Comparison of ENCODE assay signal across 9 cellular contexts in genomic region chr16:52547001-52547833, GRCh38. TPM values are rescaled to one million over a fixed set of nuclear protein-coding genes. Genes with fewer than 3 reads are reported as not detected.
DNase-seq lines count a peak whose midpoint lies in the region; FAIRE-seq and TF ChIP-seq lines count a peak whose summit lies in the region.
"Had no signal": no experiment of that assay in that cellular context is flagged by ENCODE, and none has a peak within 500 bp of the region (broad histone marks: within the 10 kb centered on the region; RNA-seq: fewer than 3 reads in every experiment).

Gene TOX3 (minus strand): TSS chr16:52547143. CDS start chr16:52546723, 420 bp downstream.

- peaks cover 6 to 38% of the 10 kb centered on the region in 2 experiments; a peak in 3 of 4 replicates for H3K79me2 ChIP-seq in H1 (ENCODE audit: control insufficient read depth in 1 of 2, insufficient read depth in 2 of 2, low read length in 2 of 2)

- H3K27ac Mint-ChIP-seq in neural crest cell (ENCODE audit: unreplicated experiment) = peak within 1 kb of the TSS; percentile 32
- no peak within 1 kb of the TSS for H3K27ac Mint-ChIP-seq in activated naive CD4-positive, alpha-beta T cell treated with anti-CD3 and anti-CD28 coated beads, Interleukin-2, amount 10 ng/mL, durations not matched to agents 7 days and 5 days

- H3K4me3 ChIP-seq in H1 (ENCODE audit: extremely low read depth in 1 of 4, insufficient read depth in 2 of 4, low read depth in 3 of 4, low read length in 4 of 4) = peak within 1 kb of the TSS; percentile 80 to 97 (median 82)

- no peak for TF ChIP-seq RAD21 in H1 (IDR thresholded peaks at IDR 0.05 in 1 of 2, conservative IDR thresholded peaks at IDR 0.05 in 1 of 2; ENCODE audit: low read depth in 2 of 2, low read length in 2 of 2)

- 4% methylated on average over 19 of the region's 83 CpGs; no CpG with 5 or more reads in 1 of the 2 experiments for WGBS in H1 (ENCODE audit: extremely low coverage in 1 of 2, insufficient coverage in 1 of 2, insufficient read length in 1 of 2, insufficient replicate concordance in 2 of 2, low coverage in 1 of 2, low lambda C conversion rate in 2 of 2, missing lambda C conversion rate in 1 of 2), 2 experiments

- FAIRE-seq in H1 (lab: Jason Lieb, UNC) = no peak

- peaks cover 0 to 14% (median 12%) of the 10 kb centered on the region in 4 experiments; a peak in 5 of 7 replicates for H3K27me3 ChIP-seq in H1 (replicated peaks in 1 of 4; ENCODE audit: control insufficient read depth in 3 of 4, extremely low read depth in 1 of 4, insufficient read depth in 3 of 4, low read length in 3 of 4)

- H3K23me2 ChIP-seq in H1 (ENCODE audit: low read depth, low read length) = peaks cover 16% of the 10 kb centered on the region; the same call in 1 of the 2 replicates

- TF ChIP-seq EP300 in H1 (IDR thresholded peaks at IDR 0.05; ENCODE audit: borderline replicate concordance in 1 of 2, low read depth in 2 of 2, low read length in 2 of 2) = no peak

- no peak within 1 kb of the TSS for H3K4ac ChIP-seq in H1 (replicated peaks; ENCODE audit: insufficient read length, low read depth, low read length)

- H3K36me3 ChIP-seq in H1 (ENCODE audit: control insufficient read depth in 2 of 4, insufficient read depth in 4 of 4, low read length in 3 of 4) = no peaks in the 10 kb centered on the region; a peak in 1 of 8 replicates

- no peak within 1 kb of the TSS for H3K56ac ChIP-seq in H1 (replicated peaks; ENCODE audit: insufficient read length, low read depth, low read length)

- H3K23ac ChIP-seq in H1 (ENCODE audit: insufficient read length) = no peak within 1 kb of the TSS

- H3K18ac ChIP-seq in H1 (ENCODE audit: extremely low read depth, low read length) = peak within 1 kb of the TSS; percentile 57; the same call in 1 of the 2 replicates

- H3K9ac ChIP-seq in H1 (replicated peaks in 1 of 4; ENCODE audit: extremely low read depth in 1 of 4, low read depth in 3 of 4, low read length in 3 of 4) = peak within 1 kb of the TSS; percentile 31 to 82 (median 60); a peak in 5 of 7 replicates

- TF ChIP-seq POLR2A in H1 (IDR thresholded peaks at IDR 0.05; ENCODE audit: control extremely low read depth in 1 of 2, low read depth in 2 of 2, low read length in 2 of 2) = no peak; a peak in 2 of 3 replicates

- H3K79me1 ChIP-seq in H1 (ENCODE audit: low read depth, low read length) = peaks cover 3% of the 10 kb centered on the region; the same call in 1 of the 2 replicates

- peak within 1 kb of the TSS; percentile 96 for H3K4me3 Mint-ChIP-seq in neural crest cell
- H3K4me3 Mint-ChIP-seq in activated naive CD4-positive, alpha-beta T cell treated with anti-CD3 and anti-CD28 coated beads, Interleukin-2, amount 10 ng/mL, durations not matched to agents 7 days and 5 days = no peak within 1 kb of the TSS

- no peak within 1 kb of the TSS for H2AK5ac ChIP-seq in H1 (ENCODE audit: low read depth, low read length)

- no peak within 1 kb of the TSS for H2BK120ac ChIP-seq in H1 (replicated peaks; ENCODE audit: low read depth, low read length)

- H3K4me1 Mint-ChIP-seq in neural crest cell = peaks cover 69% of the 10 kb centered on the region
- H3K4me1 Mint-ChIP-seq in activated naive CD4-positive, alpha-beta T cell treated with anti-CD3 and anti-CD28 coated beads, Interleukin-2, amount 10 ng/mL, durations not matched to agents 7 days and 5 days = peaks cover 4% of the 10 kb centered on the region

- peak within 1 kb of the TSS; percentile 52 for H4K91ac ChIP-seq in H1 (replicated peaks; ENCODE audit: insufficient read length, low read length)

- no peaks in the 10 kb centered on the region for H3K9me3 ChIP-seq in H1 (ENCODE audit: insufficient read depth in 2 of 2, low read depth in 1 of 2, low read length in 1 of 2)

- peak within 1 kb of the TSS; percentile 54 for H4K8ac ChIP-seq in H1 (ENCODE audit: extremely low read depth, insufficient read depth, low read length)

- peak within 1 kb of the TSS; percentile 35 for H4K5ac ChIP-seq in H1 (ENCODE audit: insufficient read length, low read depth, low read length)

- H3K4me2 ChIP-seq in H1 (ENCODE audit: insufficient read depth in 1 of 2, low read depth in 2 of 2, low read length in 2 of 2) = peak within 1 kb of the TSS; percentile 93

- H2BK5ac ChIP-seq in H1 (ENCODE audit: low read depth, low read length) = no peak within 1 kb of the TSS; the same call in 1 of the 2 replicates

- H2BK12ac ChIP-seq in H1 (ENCODE audit: low read depth, low read length) = no peak within 1 kb of the TSS

- no peak within 1 kb of the TSS for H2BK15ac ChIP-seq in H1 (ENCODE audit: low read length)

- peaks cover 0 to 14% (median 7%) of the 10 kb centered on the region in 4 experiments; a peak in 5 of 7 replicates for H3K4me1 ChIP-seq in H1 (replicated peaks in 1 of 4; ENCODE audit: control insufficient read depth in 3 of 4, insufficient read depth in 4 of 4, low read length in 3 of 4)

- intact Hi-C loops in posterior vena cava (cut with DNase I) = no loop called here

- POLR2A ChIA-PET in H1 (lab: Charles Lee; ENCODE audit: partially characterized antibody) = interaction anchor here (0.9 to 1.1 kb wide), 3 partner anchors 13 to 77 kb away, joined by 3 read pairs; no protein-coding TSS in a partner anchor

- CTCF ChIA-PET in H1 (lab: Charles Lee; ENCODE audit: partially characterized antibody) = interaction anchor here (0.6 to 2.2 kb wide), 11 partner anchors 9 to 478 kb away, joined by 4 to 10 read pairs (median 6); no protein-coding TSS in a partner anchor
- CTCF ChIA-PET in activated naive CD4-positive, alpha-beta T cell treated with anti-CD3 and anti-CD28 coated beads, Interleukin-2, amount 10 ng/mL, durations not matched to agents 7 days and 5 days (lab: Charles Lee) = no interaction called here

- no peak within 1 kb of the TSS for H2BK20ac ChIP-seq in H1 (ENCODE audit: low read length)

- H3K27me3 Mint-ChIP-seq in neural crest cell (ENCODE audit: low read depth) = peaks cover 20% of the 10 kb centered on the region
- H3K27me3 Mint-ChIP-seq in activated naive CD4-positive, alpha-beta T cell treated with anti-CD3 and anti-CD28 coated beads, Interleukin-2, amount 10 ng/mL, durations not matched to agents 7 days and 5 days = peaks cover 38% of the 10 kb centered on the region

- no peak for TF ChIP-seq CTCF in H1 (IDR thresholded peaks at IDR 0.05; ENCODE audit: control extremely low read depth in 1 of 3, insufficient read depth in 1 of 3, low read depth in 1 of 3, low read length in 3 of 3)
- no peak for TF ChIP-seq CTCF in neural crest cell (conservative IDR thresholded peaks at IDR 0.05)

- H3K36me3 Mint-ChIP-seq in neural crest cell (ENCODE audit: low read depth) = no peaks in the 10 kb centered on the region
- peaks cover 4% of the 10 kb centered on the region for H3K36me3 Mint-ChIP-seq in activated naive CD4-positive, alpha-beta T cell treated with anti-CD3 and anti-CD28 coated beads, Interleukin-2, amount 10 ng/mL, durations not matched to agents 7 days and 5 days

- peak within 1 kb of the TSS; percentile 15; the same call in 1 of the 2 replicates for H3K27ac ChIP-seq in H1 (ENCODE audit: low read depth, low read length)

- H3K14ac ChIP-seq in H1 (ENCODE audit: insufficient read length) = peak within 1 kb of the TSS; percentile 89

- H4K20me1 ChIP-seq in H1 (replicated peaks in 1 of 2; ENCODE audit: control insufficient read depth in 1 of 2, insufficient read depth in 2 of 2, low read length in 2 of 2) = peaks cover 3 to 7% of the 10 kb centered on the region in 2 experiments

- peak within 1 kb of the TSS; percentile 17; the same call in 1 of the 2 replicates for H2AFZ ChIP-seq in H1 (ENCODE audit: low read length)

- no peaks in the 10 kb centered on the region for H3K9me3 Mint-ChIP-seq in neural crest cell
- no peaks in the 10 kb centered on the region for H3K9me3 Mint-ChIP-seq in activated naive CD4-positive, alpha-beta T cell treated with anti-CD3 and anti-CD28 coated beads, Interleukin-2, amount 10 ng/mL, durations not matched to agents 7 days and 5 days

- DNase-seq in COLO668 (lab: John Stamatoyannopoulos, UW; ENCODE audit: unreplicated experiment) = peak; percentile 86
- DNase-seq in NCI-H1105 treated with DMSO at 0.1 percent for 48 hours (lab: John Stamatoyannopoulos, UW) = peak; percentile 69
- peak in 1 of 2 experiments; percentile 67 for DNase-seq in H1 (ENCODE audit: low read depth in 1 of 2, low spot score in 2 of 2)
- DNase-seq in neural crest cell (ENCODE audit: low read depth, low spot score) = peak; percentile 55
- no peak for DNase-seq in posterior vena cava (ENCODE audit: low spot score)
- DNase-seq in activated naive CD4-positive, alpha-beta T cell treated with anti-CD3 and anti-CD28 coated beads, Interleukin-2, amount 10 ng/mL, durations not matched to agents 7 days and 5 days = no peak
- DNase-seq in HK-2 (ENCODE audit: unreplicated experiment) = no peak
- DNase-seq in SW480 (ENCODE audit: low spot score) = no peak
- DNase-seq: T-helper 9 cell had no signal

TF ChIP-seq in H1, 55 proteins besides CTCF, POLR2A, EP300 and RAD21 (continues in another document):
- TF ChIP-seq USF2 (IDR thresholded peaks at IDR 0.05; ENCODE audit: low read length) (no peak), MAX (IDR thresholded peaks at IDR 0.05) (peak; percentile 62; the same call in 1 of the 2 replicates), HDAC6 (IDR thresholded peaks at IDR 0.05; ENCODE audit: low read depth, low read length) (no peak), KDM4A (IDR thresholded peaks at IDR 0.05; ENCODE audit: low read depth, low read length, severe bottlenecking) (peak; percentile 44), POU5F1 (IDR thresholded peaks at IDR 0.05; ENCODE audit: low read depth, low read length) (no peak)

RNA-seq across cellular contexts. Expression of gene TOX3, which starts in this region (rescaled TPM):
- total RNA-seq in H1 (2021; fragmentation: NEBNext Ultra II Directional; extraction: Animal tissue kit (Norgen Biotek cat#: 25700)) = 16.7 and 21.2 TPM in 2 replicates
- polyA plus RNA-seq in H1 (2011; rRNA removed) = 22.7 and 31.2 TPM in 2 replicates
- 13.6 TPM for polyA plus RNA-seq in H1 (2011; cell fraction: cytosol; rRNA removed)
- polyA plus RNA-seq in H1 (2011; cell fraction: nucleus; rRNA removed) = 39.3 TPM
- polyA plus RNA-seq in H1 (2012, experiment 1 of 2) = 17.8 to 24.5 TPM (median 19.6 TPM) in 4 replicates
- 2.6 TPM for polyA plus RNA-seq in H1 (2012, experiment 2 of 2)
- 8.0 TPM for polyA plus RNA-seq in H1 (2013, experiment 1 of 2)
- polyA plus RNA-seq in H1 (2013, experiment 2 of 2) = 7.7 TPM
- 56.6 and 76.8 TPM in 2 replicates for polyA minus RNA-seq in H1 (2011; rRNA and poly(A)+ RNA removed)
- 25.2 TPM for polyA minus RNA-seq in H1 (2011; cell fraction: cytosol; rRNA and poly(A)+ RNA removed)
- 48.8 TPM for polyA minus RNA-seq in H1 (2011; cell fraction: nucleus; rRNA and poly(A)+ RNA removed)
- total RNA-seq in neural crest cell (37.5 and 39.2 TPM in 2 replicates), posterior vena cava (not detected)

Comparison
In these comparisons a context has a peak if more than half of its experiments do, and no peak if none do; other contexts are left out.
1. RNA of gene TOX3 (total RNA-seq): 37.5 to 39.2 TPM in neural crest cell and 16.7 to 21.2 TPM in H1; not detected in posterior vena cava; every median in the first group is over 10 times any median in the second.
2. DNase-seq: peak in COLO668 (single experiment), NCI-H1105 treated with DMSO at 0.1 percent for 48 hours (single experiment) and neural crest cell (single experiment); none in posterior vena cava (single experiment), activated naive CD4-positive, alpha-beta T cell treated with anti-CD3 and anti-CD28 coated beads, Interleukin-2, amount 10 ng/mL, durations not matched to agents 7 days and 5 days (single experiment), HK-2 (single experiment) and SW480 (single experiment).